1 cellular context compared by ENCODE assay signal in the genomic region with DNA sequence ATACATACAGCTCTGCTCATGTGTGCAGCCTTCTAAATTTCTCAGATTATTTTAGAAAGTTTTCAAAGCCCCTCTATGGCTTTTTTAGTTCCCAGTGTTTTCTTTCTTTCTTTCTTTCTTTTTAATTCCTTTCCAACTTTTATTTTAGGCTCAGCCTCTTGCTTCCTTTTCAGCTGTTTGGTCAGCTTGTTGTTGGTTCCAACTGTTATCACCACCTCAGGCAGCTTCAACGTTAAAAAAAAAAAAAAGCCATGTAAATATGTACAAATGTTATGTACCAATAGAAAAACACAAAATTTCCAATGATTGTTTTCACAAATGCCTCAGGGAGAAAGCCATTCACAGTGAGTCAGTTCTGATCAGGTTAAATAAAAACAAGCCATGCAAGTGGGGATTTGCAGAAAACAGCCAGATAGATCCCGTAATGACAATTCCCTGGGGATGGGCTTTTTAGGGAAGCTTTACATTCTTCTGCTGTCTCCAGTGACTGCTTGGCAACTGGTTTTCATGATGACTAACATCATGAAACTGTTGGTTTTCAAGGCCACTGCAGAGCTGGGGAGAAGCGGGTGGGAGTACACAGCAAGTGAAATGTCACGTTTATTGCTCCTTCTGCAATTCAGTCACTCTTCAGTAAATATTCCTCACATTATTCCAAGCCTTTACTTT.
TF ChIP-seq lines count a peak whose summit lies in the region.

No MANE protein-coding gene starts in this region.

TF ChIP-seq in GM12878, 131 proteins besides CTCF, POLR2A, EP300 and RAD21 (continued from another document):
- TF ChIP-seq, protein P1, sequence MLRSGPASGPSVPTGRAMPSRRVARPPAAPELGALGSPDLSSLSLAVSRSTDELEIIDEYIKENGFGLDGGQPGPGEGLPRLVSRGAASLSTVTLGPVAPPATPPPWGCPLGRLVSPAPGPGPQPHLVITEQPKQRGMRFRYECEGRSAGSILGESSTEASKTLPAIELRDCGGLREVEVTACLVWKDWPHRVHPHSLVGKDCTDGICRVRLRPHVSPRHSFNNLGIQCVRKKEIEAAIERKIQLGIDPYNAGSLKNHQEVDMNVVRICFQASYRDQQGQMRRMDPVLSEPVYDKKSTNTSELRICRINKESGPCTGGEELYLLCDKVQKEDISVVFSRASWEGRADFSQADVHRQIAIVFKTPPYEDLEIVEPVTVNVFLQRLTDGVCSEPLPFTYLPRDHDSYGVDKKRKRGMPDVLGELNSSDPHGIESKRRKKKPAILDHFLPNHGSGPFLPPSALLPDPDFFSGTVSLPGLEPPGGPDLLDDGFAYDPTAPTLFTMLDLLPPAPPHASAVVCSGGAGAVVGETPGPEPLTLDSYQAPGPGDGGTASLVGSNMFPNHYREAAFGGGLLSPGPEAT (IDR thresholded peaks at IDR 0.05; ENCODE audit: low read depth), result peak; percentile 60; the same call in 1 of the 2 replicates
- TF ChIP-seq SIX5 (IDR thresholded peaks at IDR 0.05; ENCODE audit: low read depth, low read length, severe bottlenecking), result no peak
- peak; percentile 84 for TF ChIP-seq IKZF1 (conservative IDR thresholded peaks at IDR 0.05)
- peak in 1 of 2 experiments; percentile 80; a peak in 2 of 4 replicates for TF ChIP-seq BHLHE40 (IDR thresholded peaks at IDR 0.05; ENCODE audit: borderline replicate concordance in 1 of 2, low read depth in 2 of 2, low read length in 1 of 2)
